In the genomic region with DNA sequence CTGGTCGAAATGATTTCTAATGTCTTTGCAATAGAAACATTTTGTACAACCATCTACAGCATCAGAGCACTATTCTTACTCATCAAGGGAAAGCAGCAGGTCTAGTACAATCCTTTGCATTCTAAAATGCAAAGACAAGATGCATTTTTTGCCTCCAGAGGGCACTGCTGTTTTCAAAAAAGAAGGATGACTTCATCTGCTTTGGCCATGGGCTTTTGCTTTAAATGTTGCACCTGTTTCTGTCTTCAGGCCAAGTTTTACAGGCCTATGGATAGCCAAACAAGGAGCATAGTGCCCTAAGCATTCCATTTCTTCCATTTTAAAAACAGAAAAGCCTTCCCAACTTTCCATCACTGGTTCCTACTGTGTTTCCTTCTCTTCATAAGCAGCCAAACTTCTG, we compare ENCODE assay signal across 8 cellular contexts. TPM values are rescaled to one million over a fixed set of nuclear protein-coding genes. Genes with fewer than 3 reads are reported as not detected.
DNase-seq lines count a peak whose midpoint lies in the region; ATAC-seq, FAIRE-seq and TF ChIP-seq lines count a peak whose summit lies in the region.

No MANE protein-coding gene starts in this region.

- no peak overlapping the region for H3K27ac ChIP-seq in keratinocyte (ENCODE audit: control insufficient read depth, insufficient read depth, low read length)

- H4K20me1 ChIP-seq in keratinocyte (ENCODE audit: control insufficient read depth, extremely low read depth, insufficient read depth, low read length): no peaks in the 10 kb centered on the region

- no peaks in the 10 kb centered on the region for H3K9me3 ChIP-seq in adipocyte (ENCODE audit: control insufficient read depth, low read length)
- H3K9me3 ChIP-seq in keratinocyte (ENCODE audit: control insufficient read depth, low read depth, low read length): no peaks in the 10 kb centered on the region

- H3K9ac ChIP-seq in adipocyte (ENCODE audit: low read length): no peak overlapping the region
- no peak overlapping the region for H3K9ac ChIP-seq in keratinocyte (ENCODE audit: control insufficient read depth, extremely low read depth, insufficient read depth, low read length)

- H3K9me1 ChIP-seq in keratinocyte (ENCODE audit: control insufficient read depth, extremely low read depth, insufficient read depth, low read length): no peaks in the 10 kb centered on the region

- no peaks in the 10 kb centered on the region for H3K27me3 ChIP-seq in adipocyte (replicated peaks; ENCODE audit: control insufficient read depth, insufficient read depth, low read length)
- H3K27me3 ChIP-seq in keratinocyte (ENCODE audit: control insufficient read depth, extremely low read depth, insufficient read depth, low read length): no peaks in the 10 kb centered on the region

- DNase-seq in A172 (ENCODE audit: low spot score): peak; percentile 72
- DNase-seq in GM03348 (ENCODE audit: low spot score): peak; percentile 68
- peak; percentile 64 for DNase-seq in LoVo (ENCODE audit: low spot score)
- DNase-seq in SK-N-DZ (ENCODE audit: low spot score): peak; percentile 59
- peak; percentile 85 for DNase-seq in adipocyte (ENCODE audit: low read depth)
- peak; percentile 15 for DNase-seq in keratinocyte (ENCODE audit: low read depth, low spot score)
- DNase-seq in stimulated activated CD4-positive, alpha-beta T cell treated with anti-CD3 and anti-CD28 coated beads, Interleukin-4, amount 100 ng/mL, for 24 hours: peak; percentile 74

- peak; percentile 48 to 67 (median 59) for TF ChIP-seq CTCF in keratinocyte (optimal IDR thresholded peaks at IDR 0.05 in 1 of 3, IDR thresholded peaks at IDR 0.05 in 1 of 3, conservative IDR thresholded peaks at IDR 0.05 in 1 of 3; ENCODE audit: extremely low read depth in 1 of 3, insufficient read depth in 2 of 3, low read length in 3 of 3)

- no peak overlapping the region for H3K4me2 ChIP-seq in keratinocyte (ENCODE audit: control insufficient read depth, extremely low read depth, insufficient read depth, low read depth, low read length)

- dilution Hi-C loops in keratinocyte (cut with MboI; ENCODE audit: extremely low pct_ligation_motif_present, low sequenced_read_pairs): no loop called here

- H3K4me1 ChIP-seq in adipocyte (ENCODE audit: control insufficient read depth, insufficient read depth, low read length): peaks cover 15% of the 10 kb centered on the region
- peaks cover 9% of the 10 kb centered on the region for H3K4me1 ChIP-seq in keratinocyte (ENCODE audit: control insufficient read depth, extremely low read depth, insufficient read depth, low read length)

- ATAC-seq in HG03097 (IDR thresholded peaks at IDR 0.05; ENCODE audit: low FRiP score, unreplicated experiment): no peak

- H3K36me3 ChIP-seq in adipocyte (ENCODE audit: control insufficient read depth, insufficient read depth, low read length, severe bottlenecking) (peaks cover 35% of the 10 kb centered on the region), keratinocyte (ENCODE audit: control insufficient read depth in 2 of 2, extremely low read depth in 1 of 2, insufficient read depth in 2 of 2, low read length in 2 of 2) (peaks cover 0 to 18% of the 10 kb centered on the region in 2 experiments)

- H3K4me3 ChIP-seq in adipocyte (ENCODE audit: low read length) (no peak overlapping the region), keratinocyte (ENCODE audit: control insufficient read depth in 2 of 3, extremely low read depth in 1 of 3, insufficient read depth in 2 of 3, low read depth in 1 of 3, low read length in 3 of 3) (no peak overlapping the region)

- peak; percentile 63 for FAIRE-seq in keratinocyte (lab: Jason Lieb, UNC)

- H3K79me2 ChIP-seq in keratinocyte (ENCODE audit: control insufficient read depth, insufficient read depth, low read length): peaks cover 21% of the 10 kb centered on the region

- no peak overlapping the region for H2AFZ ChIP-seq in keratinocyte (ENCODE audit: control insufficient read depth, low read length)

RNA-seq across cellular contexts. Expression of gene PARP9, which starts 3.4 kb away (rescaled TPM):
- 20.6 and 22.8 TPM in 2 replicates for total RNA-seq in A172 (2014; rRNA removed; shearing (Covaris generic))
- 3.2 and 3.5 TPM in 2 replicates for polyA plus RNA-seq in SK-N-DZ (2014; cell fraction: cytosol; rRNA removed)
- polyA plus RNA-seq in SK-N-DZ (2014; cell fraction: nucleus; rRNA removed): 3.5 and 3.7 TPM in 2 replicates
- 62.4 to 70.1 TPM (median 66.1 TPM) in 3 replicates for polyA plus RNA-seq in keratinocyte
- 2.7 TPM for polyA plus RNA-seq in keratinocyte (2011; ENCODE audit: low read depth)
- polyA plus RNA-seq in keratinocyte (2011; cell fraction: cytosol; rRNA removed): 28.5 and 52.4 TPM in 2 replicates
- 60.1 and 75.9 TPM in 2 replicates for polyA plus RNA-seq in keratinocyte (2011; cell fraction: nucleus; rRNA removed)
- 2.9 and 42.0 TPM in 2 replicates for polyA plus RNA-seq in keratinocyte (2012; ENCODE audit: low replicate concordance)
- polyA minus RNA-seq in keratinocyte: 8.4 to 39.9 TPM (median 30.9 TPM) in 3 replicates
- 14.0 TPM for polyA minus RNA-seq in keratinocyte (2011; cell fraction: cytosol; rRNA and poly(A)+ RNA removed)
- polyA minus RNA-seq in keratinocyte (2011; cell fraction: nucleus; rRNA and poly(A)+ RNA removed): 18.3 and 39.2 TPM in 2 replicates

RNA-seq across cellular contexts. Expression of gene DTX3L, which starts 3.5 kb away (rescaled TPM):
- 26.1 and 26.3 TPM in 2 replicates for total RNA-seq in A172 (2014; rRNA removed; shearing (Covaris generic))
- 0.86 and 1.8 TPM in 2 replicates for polyA plus RNA-seq in SK-N-DZ (2014; cell fraction: cytosol; rRNA removed)
- polyA plus RNA-seq in SK-N-DZ (2014; cell fraction: nucleus; rRNA removed): 0.46 and 0.74 TPM in 2 replicates
- polyA plus RNA-seq in keratinocyte: 7.2 to 19.6 TPM (median 13.6 TPM) in 3 replicates
- polyA plus RNA-seq in keratinocyte (2011; ENCODE audit: low read depth): 4.5 TPM
- 9.1 and 14.4 TPM in 2 replicates for polyA plus RNA-seq in keratinocyte (2011; cell fraction: cytosol; rRNA removed)
- polyA plus RNA-seq in keratinocyte (2011; cell fraction: nucleus; rRNA removed): 15.8 and 16.3 TPM in 2 replicates
- 2.7 and 24.1 TPM in 2 replicates for polyA plus RNA-seq in keratinocyte (2012; ENCODE audit: low replicate concordance)
- 8.6 to 20.1 TPM (median 18.8 TPM) in 3 replicates for polyA minus RNA-seq in keratinocyte
- 12.5 TPM for polyA minus RNA-seq in keratinocyte (2011; cell fraction: cytosol; rRNA and poly(A)+ RNA removed)
- 10.4 and 21.8 TPM in 2 replicates for polyA minus RNA-seq in keratinocyte (2011; cell fraction: nucleus; rRNA and poly(A)+ RNA removed)

RNA-seq across cellular contexts. Expression of gene PARP15, which starts 16.8 kb away (rescaled TPM):
- total RNA-seq in A172 (2014; rRNA removed; shearing (Covaris generic)): not detected in 2 replicates
- not detected in 2 replicates for polyA plus RNA-seq in SK-N-DZ (2014; cell fraction: cytosol; rRNA removed)
- not detected in 2 replicates for polyA plus RNA-seq in SK-N-DZ (2014; cell fraction: nucleus; rRNA removed)
- 0.25 to 0.33 TPM (median 0.33 TPM) in 3 replicates for polyA plus RNA-seq in keratinocyte
- polyA plus RNA-seq in keratinocyte (2011; ENCODE audit: low read depth): not detected
- 0.07 TPM in 1 of 2 replicates, not detected in the other for polyA plus RNA-seq in keratinocyte (2011; cell fraction: cytosol; rRNA removed)
- polyA plus RNA-seq in keratinocyte (2011; cell fraction: nucleus; rRNA removed): 1.0 and 1.1 TPM in 2 replicates
- 0.05 TPM in 1 of 2 replicates, not detected in the other for polyA plus RNA-seq in keratinocyte (2012; ENCODE audit: low replicate concordance)
- 0.10 to 0.42 TPM (median 0.23 TPM) in 3 replicates for polyA minus RNA-seq in keratinocyte
- polyA minus RNA-seq in keratinocyte (2011; cell fraction: cytosol; rRNA and poly(A)+ RNA removed): not detected
- polyA minus RNA-seq in keratinocyte (2011; cell fraction: nucleus; rRNA and poly(A)+ RNA removed): 0.11 and 0.78 TPM in 2 replicates

RNA-seq across cellular contexts. Expression of gene KPNA1, which starts 45.9 kb away (rescaled TPM):
- 23.8 and 30.6 TPM in 2 replicates for total RNA-seq in A172 (2014; rRNA removed; shearing (Covaris generic))
- 22.0 and 26.7 TPM in 2 replicates for polyA plus RNA-seq in SK-N-DZ (2014; cell fraction: cytosol; rRNA removed)
- 41.8 and 46.3 TPM in 2 replicates for polyA plus RNA-seq in SK-N-DZ (2014; cell fraction: nucleus; rRNA removed)
- polyA plus RNA-seq in keratinocyte: 59.4 to 66.7 TPM (median 61.4 TPM) in 3 replicates
- 75.1 TPM for polyA plus RNA-seq in keratinocyte (2011; ENCODE audit: low read depth)
- 44.0 and 104 TPM in 2 replicates for polyA plus RNA-seq in keratinocyte (2011; cell fraction: cytosol; rRNA removed)
- polyA plus RNA-seq in keratinocyte (2011; cell fraction: nucleus; rRNA removed): 81.2 and 84.6 TPM in 2 replicates
- 58.3 and 66.0 TPM in 2 replicates for polyA plus RNA-seq in keratinocyte (2012; ENCODE audit: low replicate concordance)
- 77.6 to 91.5 TPM (median 80.5 TPM) in 3 replicates for polyA minus RNA-seq in keratinocyte
- 38.6 TPM for polyA minus RNA-seq in keratinocyte (2011; cell fraction: cytosol; rRNA and poly(A)+ RNA removed)
- 32.2 and 71.0 TPM in 2 replicates for polyA minus RNA-seq in keratinocyte (2011; cell fraction: nucleus; rRNA and poly(A)+ RNA removed)

Comparison
In these comparisons a context has a peak if more than half of its experiments do, and no peak if none do; other contexts are left out.
1. DNase-seq: peak in every context shown above with its lines; median percentile 85 in adipocyte; 74 in stimulated activated CD4-positive, alpha-beta T cell treated with anti-CD3 and anti-CD28 coated beads, Interleukin-4, amount 100 ng/mL, for 24 hours; 72 in A172; 68 in GM03348; 64 in LoVo; 59 in SK-N-DZ; 15 in keratinocyte.